Comparison of ENCODE assay signal across 8 cellular contexts in the genomic region with DNA sequence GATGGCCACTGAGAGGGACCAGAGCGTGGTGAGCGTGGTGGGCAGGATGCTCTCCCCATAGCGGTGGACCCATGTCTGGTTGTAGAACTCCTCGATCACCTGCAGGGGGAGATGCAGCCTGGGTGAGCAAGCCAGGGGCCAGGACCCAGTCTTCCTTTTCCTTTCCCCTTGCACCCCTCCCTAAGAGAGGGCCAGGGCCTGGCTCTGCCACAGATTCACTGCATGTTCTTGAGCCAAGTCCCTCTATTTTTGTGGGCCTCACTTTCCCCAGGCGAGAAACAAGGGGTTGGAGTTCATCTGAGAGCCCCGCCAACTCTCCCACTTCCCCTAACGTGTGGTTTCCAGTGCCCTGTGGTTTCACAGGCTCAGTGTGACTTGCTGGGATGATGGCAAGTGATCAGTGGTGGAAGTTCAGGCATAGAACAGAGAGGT. TPM values are rescaled to one million over a fixed set of nuclear protein-coding genes. Genes with fewer than 3 reads are reported as not detected.
DNase-seq lines count a peak whose midpoint lies in the region; ATAC-seq and TF ChIP-seq lines count a peak whose summit lies in the region.

No MANE protein-coding gene starts in this region.

- H3K36me3 Mint-ChIP-seq in dendritic cell treated with granulocyte-macrophage colony-stimulating factor and Interleukin-4, amounts not matched to agents 40 ng/mL and 50 ng/mL, for 4 days (ENCODE audit: low read depth): peaks cover 65% of the 10 kb centered on the region

- no peak overlapping the region for H4K91ac ChIP-seq in mesenchymal stem cell (ENCODE audit: low read length)

- H3K9me2 ChIP-seq in Loucy (replicated peaks; ENCODE audit: low read depth, low read length): no peaks in the 10 kb centered on the region

- no peak overlapping the region for H2BK12ac ChIP-seq in mesenchymal stem cell (ENCODE audit: low read length in 2 of 2)

- peaks cover 1% of the 10 kb centered on the region for H3K27me3 Mint-ChIP-seq in dendritic cell treated with granulocyte-macrophage colony-stimulating factor and Interleukin-4, amounts not matched to agents 40 ng/mL and 50 ng/mL, for 4 days

- H3F3A ChIP-seq in Loucy (ENCODE audit: low read depth): peaks cover 12% of the 10 kb centered on the region; the same call in 1 of the 2 replicates

- peaks cover 42% of the 10 kb centered on the region for H3K4me1 ChIP-seq in Loucy (ENCODE audit: insufficient read depth, low read length, poor library complexity, severe bottlenecking)
- H3K4me1 ChIP-seq in mesenchymal stem cell (ENCODE audit: control insufficient read depth, insufficient read depth, low read depth, low read length): peaks cover 43% of the 10 kb centered on the region

- H3K27me3 ChIP-seq in Loucy (ENCODE audit: insufficient read depth, low read length, poor library complexity, severe bottlenecking) (no peaks in the 10 kb centered on the region), mesenchymal stem cell (ENCODE audit: control insufficient read depth in 1 of 2, insufficient read depth in 1 of 2, low read length in 2 of 2) (no peaks in the 10 kb centered on the region)

- H2AK5ac ChIP-seq in mesenchymal stem cell (ENCODE audit: low read length, severe bottlenecking): no peak overlapping the region

- peaks cover 58% of the 10 kb centered on the region; the same call in 1 of the 2 replicates for H3K79me2 ChIP-seq in Loucy (ENCODE audit: insufficient read depth, low read length)

- DNase-seq in NCI-H345 (lab: John Stamatoyannopoulos, UW) (peak; percentile 22), NCI-H345 treated with DMSO at 0.1 percent for 48 hours (lab: John Stamatoyannopoulos, UW; ENCODE audit: unreplicated experiment) (no peak), mesenchymal stem cell (peak; percentile 56), HPDE6-E6E7 (ENCODE audit: extremely low spot score) (no peak)

- H3K18ac ChIP-seq in mesenchymal stem cell (ENCODE audit: low read depth in 1 of 2, low read length in 2 of 2): no peak overlapping the region

- H3K4me3 ChIP-seq in Loucy (ENCODE audit: low read length, poor library complexity, severe bottlenecking) (peak overlapping the region; percentile 69), WI38 (ENCODE audit: low read depth, low read length) (no peak overlapping the region), mesenchymal stem cell (ENCODE audit: insufficient read depth in 1 of 2, low read depth in 1 of 2, low read length in 2 of 2) (no peak overlapping the region)

- no peak overlapping the region for H3K14ac ChIP-seq in mesenchymal stem cell (ENCODE audit: low read length in 2 of 2)

- H2BK120ac ChIP-seq in mesenchymal stem cell (ENCODE audit: low read depth, low read length): no peak overlapping the region

- intact Hi-C loops in dendritic cell treated with granulocyte-macrophage colony-stimulating factor and Interleukin-4, amounts not matched to agents 40 ng/mL and 50 ng/mL, for 4 days (cut with micrococcal nuclease): no loop called here

- H3K23ac ChIP-seq in mesenchymal stem cell (ENCODE audit: low read length in 2 of 2): no peak overlapping the region

- H4K8ac ChIP-seq in mesenchymal stem cell (ENCODE audit: low read length): peak overlapping the region; percentile 31

- no peak overlapping the region for H3K4ac ChIP-seq in mesenchymal stem cell (ENCODE audit: low read depth in 1 of 2, low read length in 2 of 2)

- H3K4me3 Mint-ChIP-seq in dendritic cell treated with granulocyte-macrophage colony-stimulating factor and Interleukin-4, amounts not matched to agents 40 ng/mL and 50 ng/mL, for 4 days: peak overlapping the region; percentile 24

- H2AFZ ChIP-seq in Loucy (ENCODE audit: low read length) (no peak overlapping the region), mesenchymal stem cell (ENCODE audit: low read depth, low read length) (no peak overlapping the region)

- peaks cover 32% of the 10 kb centered on the region for H3K79me1 ChIP-seq in mesenchymal stem cell (replicated peaks; ENCODE audit: low read length, poor library complexity, severe bottlenecking)

- no peaks in the 10 kb centered on the region for H3K9me3 ChIP-seq in Loucy (ENCODE audit: insufficient read depth, low read depth, low read length)
- no peaks in the 10 kb centered on the region for H3K9me3 ChIP-seq in mesenchymal stem cell (ENCODE audit: control insufficient read depth, low read length)

- WGBS in mesenchymal stem cell: 91% methylated on average over 7 of the region's 7 CpGs

- no peak overlapping the region for H2BK15ac ChIP-seq in mesenchymal stem cell (ENCODE audit: low read depth, poor library complexity, severe bottlenecking)

- H3K27ac Mint-ChIP-seq in dendritic cell treated with granulocyte-macrophage colony-stimulating factor and Interleukin-4, amounts not matched to agents 40 ng/mL and 50 ng/mL, for 4 days: peak overlapping the region; percentile 95

- peaks cover 68% of the 10 kb centered on the region for H3K4me1 Mint-ChIP-seq in dendritic cell treated with granulocyte-macrophage colony-stimulating factor and Interleukin-4, amounts not matched to agents 40 ng/mL and 50 ng/mL, for 4 days (ENCODE audit: low read depth)

- H3K27ac ChIP-seq in mesenchymal stem cell (ENCODE audit: low read length, poor library complexity, severe bottlenecking): peak overlapping the region; percentile 2

- H3K9me3 Mint-ChIP-seq in dendritic cell treated with granulocyte-macrophage colony-stimulating factor and Interleukin-4, amounts not matched to agents 40 ng/mL and 50 ng/mL, for 4 days: no peaks in the 10 kb centered on the region

- no peak for ATAC-seq in HG03457 (IDR thresholded peaks at IDR 0.05; ENCODE audit: unreplicated experiment)

- H3K9ac ChIP-seq in Loucy (ENCODE audit: low read depth, low read length, poor library complexity, severe bottlenecking) (peak overlapping the region; percentile 66), mesenchymal stem cell (ENCODE audit: low read length) (no peak overlapping the region)

- H2BK5ac ChIP-seq in mesenchymal stem cell (ENCODE audit: low read depth, low read length, poor library complexity, severe bottlenecking): no peak overlapping the region

- TF ChIP-seq CTCF in Loucy (conservative IDR thresholded peaks at IDR 0.05; ENCODE audit: low read length): peak; percentile 74
- peak; percentile 36 for TF ChIP-seq CTCF in WI38 (IDR thresholded peaks at IDR 0.05; ENCODE audit: low read depth, low read length)

- H4K20me1 ChIP-seq in Loucy (ENCODE audit: insufficient read depth, low read length, poor library complexity, severe bottlenecking): peaks cover 31% of the 10 kb centered on the region

- peaks cover 79% of the 10 kb centered on the region for H3K36me3 ChIP-seq in Loucy (ENCODE audit: insufficient read depth, low read length)
- H3K36me3 ChIP-seq in mesenchymal stem cell (ENCODE audit: control insufficient read depth in 1 of 2, insufficient read depth in 2 of 2, low read depth in 1 of 2, low read length in 2 of 2): peaks cover 38 to 95% of the 10 kb centered on the region in 2 experiments

- peak overlapping the region; percentile 89 for H3K4me2 ChIP-seq in Loucy (ENCODE audit: low read depth, low read length, poor library complexity, severe bottlenecking)
- H3K4me2 ChIP-seq in mesenchymal stem cell (ENCODE audit: low read length, poor library complexity, severe bottlenecking): no peak overlapping the region

RNA-seq across cellular contexts. Expression of gene SLC2A1, which starts 27.5 kb away (rescaled TPM):
- 64.6 TPM for polyA plus RNA-seq in mesenchymal stem cell (2013, experiment 1 of 2)
- polyA plus RNA-seq in mesenchymal stem cell (2013, experiment 2 of 2): 64.8 TPM

Comparison
In these comparisons a context has a peak if more than half of its experiments do, and no peak if none do; other contexts are left out.
1. DNase-seq: peak in NCI-H345 (single experiment) and mesenchymal stem cell (single experiment); none in NCI-H345 treated with DMSO at 0.1 percent for 48 hours (single experiment) and HPDE6-E6E7 (single experiment).